In genomic region chr1:167490765-167491164, GRCh38 we compare ENCODE assay signal across 26 cellular contexts. TPM values are rescaled to one million over a fixed set of nuclear protein-coding genes. Genes with fewer than 3 reads are reported as not detected.
DNase-seq lines count a peak whose midpoint lies in the region; ATAC-seq and TF ChIP-seq lines count a peak whose summit lies in the region.
"Had no signal": no experiment of that assay in that cellular context is flagged by ENCODE, and none has a peak within 500 bp of the region (broad histone marks: within the 10 kb centered on the region; RNA-seq: fewer than 3 reads in every experiment).

No MANE protein-coding gene starts in this region.

- H3K27ac ChIP-seq in caudate nucleus (ENCODE audit: low read depth, low read length) = no peak overlapping the region
- H3K27ac ChIP-seq: coronary artery, HL-60 had no signal

- H3K27ac Mint-ChIP-seq in activated T-cell treated with anti-CD3 and anti-CD28 coated beads, Interleukin-2, amount 50 U/mL, for 24 hours = peak overlapping the region; percentile 97
- no peak overlapping the region for H3K27ac Mint-ChIP-seq in WTC11
- peak overlapping the region; percentile 93 for H3K27ac Mint-ChIP-seq in activated naive CD8-positive, alpha-beta T cell treated with anti-CD3 and anti-CD28 coated beads, Interleukin-2, amount 10 ng/mL, durations not matched to agents 7 days and 5 days
- peak overlapping the region; percentile 87 for H3K27ac Mint-ChIP-seq in neural crest cell (ENCODE audit: unreplicated experiment)
- H3K27ac Mint-ChIP-seq: mesothelial cell of epicardium had no signal

- POLR2A ChIA-PET in WTC11 (lab: Charles Lee) = no interaction called here
- POLR2A ChIA-PET in activated naive CD8-positive, alpha-beta T cell treated with anti-CD3 and anti-CD28 coated beads, Interleukin-2, amount 10 ng/mL, durations not matched to agents 7 days and 5 days (lab: Charles Lee) = interaction anchor here (0.7 to 3.2 kb wide), 2 partner anchors 10 to 43 kb away, joined by 3 to 11 read pairs; no protein-coding TSS in a partner anchor

- ATAC-seq in WTC11 = no peak
- no peak for ATAC-seq in activated naive CD8-positive, alpha-beta T cell treated with anti-CD3 and anti-CD28 coated beads, Interleukin-2, amount 10 ng/mL, durations not matched to agents 7 days and 5 days (ENCODE audit: low read depth)
- no peak for ATAC-seq in GM21723 (IDR thresholded peaks at IDR 0.05; ENCODE audit: unreplicated experiment)
- ATAC-seq: HCT116, left ventricle myocardium superior, Panc1, sciatic nerve had no signal

- peak overlapping the region; percentile 72 for H3K4me3 Mint-ChIP-seq in activated T-cell treated with anti-CD3 and anti-CD28 coated beads, Interleukin-2, amount 50 U/mL, for 24 hours
- H3K4me3 Mint-ChIP-seq in WTC11 (no peak overlapping the region), neural crest cell (no peak overlapping the region)
- peak overlapping the region; percentile 85 for H3K4me3 Mint-ChIP-seq in activated naive CD8-positive, alpha-beta T cell treated with anti-CD3 and anti-CD28 coated beads, Interleukin-2, amount 10 ng/mL, durations not matched to agents 7 days and 5 days
- H3K4me3 Mint-ChIP-seq: mesothelial cell of epicardium had no signal

- no peak for DNase-seq in activated T-cell treated with anti-CD3 and anti-CD28 coated beads, Interleukin-2, amount 50 U/mL, for 24 hours
- DNase-seq in activated T-cell treated with anti-CD3 and anti-CD28 coated beads for 4 hours (no peak), WTC11 (ENCODE audit: low spot score) (no peak), neural crest cell (ENCODE audit: low read depth, low spot score) (no peak), EL (no peak), caudate nucleus (lab: John Stamatoyannopoulos, UW) (no peak)
- DNase-seq in activated naive CD8-positive, alpha-beta T cell treated with anti-CD3 and anti-CD28 coated beads, Interleukin-2, amount 10 ng/mL, durations not matched to agents 7 days and 5 days = no peak
- DNase-seq: ACHN; islet precursor cell; Kasumi-1; left ventricle myocardium superior; MV-4-11; NCI-H1694 treated with DMSO at 0.1 percent for 48 hours; NCI-H2171; NCI-H524; SIG-M5; stimulated activated CD4-positive, alpha-beta T cell treated with anti-CD3 and anti-CD28 coated beads, Interleukin-4, amount 100 ng/mL, for 4 hours; stimulated activated naive CD4-positive, alpha-beta T cell treated with Interleukin-2 at 50 U/mL for 16 hours; thyroid gland had no signal

- H3K36me3 Mint-ChIP-seq in activated T-cell treated with anti-CD3 and anti-CD28 coated beads, Interleukin-2, amount 50 U/mL, for 24 hours (ENCODE audit: low read depth) = peaks cover 76% of the 10 kb centered on the region
- H3K36me3 Mint-ChIP-seq in WTC11 (no peaks in the 10 kb centered on the region), neural crest cell (ENCODE audit: low read depth) (no peaks in the 10 kb centered on the region)
- peaks cover 37% of the 10 kb centered on the region for H3K36me3 Mint-ChIP-seq in activated naive CD8-positive, alpha-beta T cell treated with anti-CD3 and anti-CD28 coated beads, Interleukin-2, amount 10 ng/mL, durations not matched to agents 7 days and 5 days
- H3K36me3 Mint-ChIP-seq: mesothelial cell of epicardium had no signal

- no peaks in the 10 kb centered on the region for H3K9me3 Mint-ChIP-seq in activated T-cell treated with anti-CD3 and anti-CD28 coated beads, Interleukin-2, amount 50 U/mL, for 24 hours
- no peaks in the 10 kb centered on the region for H3K9me3 Mint-ChIP-seq in WTC11
- no peaks in the 10 kb centered on the region for H3K9me3 Mint-ChIP-seq in activated naive CD8-positive, alpha-beta T cell treated with anti-CD3 and anti-CD28 coated beads, Interleukin-2, amount 10 ng/mL, durations not matched to agents 7 days and 5 days
- H3K9me3 Mint-ChIP-seq in neural crest cell = no peaks in the 10 kb centered on the region
- H3K9me3 Mint-ChIP-seq: mesothelial cell of epicardium had no signal

- CTCF ChIA-PET in WTC11 (lab: Charles Lee) = interaction anchor here (1.4 kb wide), 1 partner anchor 50 kb away, joined by 7 read pairs; no protein-coding TSS in a partner anchor

- no peaks in the 10 kb centered on the region for H3K27me3 Mint-ChIP-seq in activated T-cell treated with anti-CD3 and anti-CD28 coated beads, Interleukin-2, amount 50 U/mL, for 24 hours
- H3K27me3 Mint-ChIP-seq in WTC11 (ENCODE audit: low read depth) = peaks cover 4% of the 10 kb centered on the region
- no peaks in the 10 kb centered on the region for H3K27me3 Mint-ChIP-seq in activated naive CD8-positive, alpha-beta T cell treated with anti-CD3 and anti-CD28 coated beads, Interleukin-2, amount 10 ng/mL, durations not matched to agents 7 days and 5 days
- H3K27me3 Mint-ChIP-seq in neural crest cell (ENCODE audit: low read depth) = no peaks in the 10 kb centered on the region

- TF ChIP-seq CTCF in WTC11 (IDR thresholded peaks at IDR 0.05) (no peak), neural crest cell (conservative IDR thresholded peaks at IDR 0.05) (no peak)

- peaks cover 97% of the 10 kb centered on the region for H3K4me1 Mint-ChIP-seq in activated T-cell treated with anti-CD3 and anti-CD28 coated beads, Interleukin-2, amount 50 U/mL, for 24 hours (ENCODE audit: low read depth)
- H3K4me1 Mint-ChIP-seq in WTC11 (peaks cover 46% of the 10 kb centered on the region), neural crest cell (peaks cover 54% of the 10 kb centered on the region)
- peaks cover 79% of the 10 kb centered on the region for H3K4me1 Mint-ChIP-seq in activated naive CD8-positive, alpha-beta T cell treated with anti-CD3 and anti-CD28 coated beads, Interleukin-2, amount 10 ng/mL, durations not matched to agents 7 days and 5 days

TF ChIP-seq in WTC11, 78 proteins besides CTCF, POLR2A, EP300 and RAD21:
- no peak for TF ChIP-seq RORB (CRISPR knock-in tag; IDR thresholded peaks at IDR 0.05)
- peak; percentile 90 for TF ChIP-seq HMGA2 (CRISPR knock-in tag; IDR thresholded peaks at IDR 0.05)

RNA-seq across cellular contexts. Expression of gene CD247, which starts 27.6 kb away (rescaled TPM):
- 1.0 to 1.8 TPM (median 1.8 TPM) in 3 replicates for total RNA-seq in WTC11 (2021)
- 100 to 1,000 TPM; 252 to 276 TPM for total RNA-seq in activated naive CD8-positive, alpha-beta T cell treated with anti-CD3 and anti-CD28 coated beads, Interleukin-2, amount 10 ng/mL, durations not matched to agents 7 days and 5 days
- total RNA-seq in neural crest cell = 2.8 and 3.9 TPM in 2 replicates

Comparison
In these comparisons a context has a peak if more than half of its experiments do, and no peak if none do; other contexts are left out.
1. H3K4me3 Mint-ChIP-seq: peak in activated T-cell treated with anti-CD3 and anti-CD28 coated beads, Interleukin-2, amount 50 U/mL, for 24 hours (single experiment) and activated naive CD8-positive, alpha-beta T cell treated with anti-CD3 and anti-CD28 coated beads, Interleukin-2, amount 10 ng/mL, durations not matched to agents 7 days and 5 days (single experiment); none in WTC11 (single experiment) and neural crest cell (single experiment).
2. RNA of gene CD247, which starts 27.6 kb away (total RNA-seq): 252 to 276 TPM in activated naive CD8-positive, alpha-beta T cell treated with anti-CD3 and anti-CD28 coated beads, Interleukin-2, amount 10 ng/mL, durations not matched to agents 7 days and 5 days; 2.8 to 3.9 TPM in neural crest cell and 1.0 to 1.8 TPM in WTC11; every median in the first group is over 10 times any median in the second.